Comparison of ENCODE assay signal across 14 cellular contexts in genomic region chr10:125857185-125857760, GRCh38. TPM values are rescaled to one million over a fixed set of nuclear protein-coding genes. Genes with fewer than 3 reads are reported as not detected.
DNase-seq lines count a peak whose midpoint lies in the region; ATAC-seq and TF ChIP-seq lines count a peak whose summit lies in the region.
"Had no signal": no experiment of that assay in that cellular context is flagged by ENCODE, and none has a peak within 500 bp of the region (broad histone marks: within the 10 kb centered on the region; RNA-seq: fewer than 3 reads in every experiment).

No MANE protein-coding gene starts in this region.

- H3K36me3 Mint-ChIP-seq in mesothelial cell of epicardium (peaks cover 16% of the 10 kb centered on the region), natural killer cell (peaks cover 5% of the 10 kb centered on the region)

- no peak for ATAC-seq in GM18858 (IDR thresholded peaks at IDR 0.05; ENCODE audit: unreplicated experiment)
- no peak for ATAC-seq in psoas muscle
- no peak for ATAC-seq in natural killer cell
- ATAC-seq: HCT116, HepG2 had no signal

- TF ChIP-seq CTCF in mesothelial cell of epicardium (IDR thresholded peaks at IDR 0.05; ENCODE audit: unreplicated experiment) (no peak), psoas muscle (IDR thresholded peaks at IDR 0.05) (no peak), natural killer cell (IDR thresholded peaks at IDR 0.05) (no peak)

- no peak overlapping the region for H3K9ac ChIP-seq in adipocyte (ENCODE audit: low read length)
- H3K9ac ChIP-seq: BLaER1 treated with 17β-estradiol and CSF1 and Interleukin-3, amounts not matched to agents 10 nM and 100 nM had no signal

- no peak overlapping the region for H3K4me3 ChIP-seq in H7 (ENCODE audit: insufficient read depth, low read depth, low read length)
- no peak overlapping the region for H3K4me3 ChIP-seq in adipocyte (ENCODE audit: low read length)
- H3K4me3 ChIP-seq in psoas muscle = no peak overlapping the region
- H3K4me3 ChIP-seq: BLaER1 treated with 17β-estradiol and CSF1 and Interleukin-3, amounts not matched to agents 10 nM and 100 nM had no signal

- WGBS in psoas muscle, 3 donors = 80 to 85% (median 82%) methylated on average over 2 of the region's 2 CpGs

- no peak overlapping the region for H3K27ac ChIP-seq in psoas muscle
- H3K27ac ChIP-seq: BLaER1 treated with 17β-estradiol and CSF1 and Interleukin-3, amounts not matched to agents 10 nM and 100 nM had no signal

- H3K9me3 Mint-ChIP-seq in mesothelial cell of epicardium = no peaks in the 10 kb centered on the region
- no peaks in the 10 kb centered on the region for H3K9me3 Mint-ChIP-seq in natural killer cell
- H3K9me3 Mint-ChIP-seq: CD4-positive, CD25-positive, alpha-beta regulatory T cell had no signal

- H3K4me3 Mint-ChIP-seq in mesothelial cell of epicardium (no peak overlapping the region), natural killer cell (no peak overlapping the region)
- H3K4me3 Mint-ChIP-seq: CD4-positive, CD25-positive, alpha-beta regulatory T cell had no signal

- intact Hi-C loops in psoas muscle (cut with DNase I) (no loop called here), natural killer cell (cut with micrococcal nuclease) (no loop called here)

- H3K9me3 ChIP-seq in adipocyte (ENCODE audit: control insufficient read depth, low read length) (no peaks in the 10 kb centered on the region), psoas muscle (no peaks in the 10 kb centered on the region)
- H3K9me3 ChIP-seq: BLaER1 treated with 17β-estradiol and CSF1 and Interleukin-3, amounts not matched to agents 10 nM and 100 nM had no signal

- H3K27me3 ChIP-seq in H7 (ENCODE audit: control insufficient read depth, insufficient read depth, low read length) (no peaks in the 10 kb centered on the region), adipocyte (replicated peaks; ENCODE audit: control insufficient read depth, insufficient read depth, low read length) (no peaks in the 10 kb centered on the region), psoas muscle (ENCODE audit: insufficient read depth in 3 of 3, low read length in 2 of 3) (no peaks in the 10 kb centered on the region)
- H3K27me3 ChIP-seq: BLaER1 treated with 17β-estradiol and CSF1 and Interleukin-3, amounts not matched to agents 10 nM and 100 nM had no signal

- H3K36me3 ChIP-seq in H7 (replicated peaks; ENCODE audit: control insufficient read depth, insufficient read depth, low read length) (peaks cover 3% of the 10 kb centered on the region), adipocyte (ENCODE audit: control insufficient read depth, insufficient read depth, low read length, severe bottlenecking) (peaks cover 54% of the 10 kb centered on the region), psoas muscle (ENCODE audit: insufficient read depth in 1 of 2, low read depth in 1 of 2) (peaks cover 3 to 79% of the 10 kb centered on the region in 2 donors)

- H3K27me3 Mint-ChIP-seq in mesothelial cell of epicardium (ENCODE audit: low read depth) (no peaks in the 10 kb centered on the region), natural killer cell (ENCODE audit: low read depth in 2 of 2) (no peaks in the 10 kb centered on the region)
- H3K27me3 Mint-ChIP-seq: CD4-positive, CD25-positive, alpha-beta regulatory T cell had no signal

- peak overlapping the region; percentile 47 for H3K27ac Mint-ChIP-seq in mesothelial cell of epicardium
- no peak overlapping the region for H3K27ac Mint-ChIP-seq in natural killer cell
- H3K27ac Mint-ChIP-seq: CD4-positive, CD25-positive, alpha-beta regulatory T cell had no signal

- DNase-seq in EL (peak; percentile 25), H7 (peak; percentile 36), adipocyte (ENCODE audit: low read depth) (peak; percentile 44), mesothelial cell of epicardium (ENCODE audit: low spot score in 2 of 2, unreplicated experiment in 2 of 2) (no peak), psoas muscle (no peak), iPS-NIHi11 (ENCODE audit: low spot score) (no peak), natural killer cell (no peak)
- DNase-seq: ACHN; CD4-positive, CD25-positive, alpha-beta regulatory T cell; DMS53 had no signal

- H3K4me1 ChIP-seq in adipocyte (ENCODE audit: control insufficient read depth, insufficient read depth, low read length) = no peaks in the 10 kb centered on the region
- no peaks in the 10 kb centered on the region for H3K4me1 ChIP-seq in psoas muscle

- H3K4me1 Mint-ChIP-seq in mesothelial cell of epicardium (peaks cover 5% of the 10 kb centered on the region), natural killer cell (no peaks in the 10 kb centered on the region)

RNA-seq across cellular contexts. Expression of gene DHX32, which starts 23.8 kb away (rescaled TPM):
- 43.8 and 44.9 TPM in 2 replicates for total RNA-seq in H7 (2014; rRNA removed; shearing (Covaris generic))
- total RNA-seq in mesothelial cell of epicardium (30.0 to 33.0 TPM (median 31.0 TPM) in 3 replicates), psoas muscle (10 to 100 TPM; 21.5 to 35.2 (median 32.7) TPM), natural killer cell (10 to 100 TPM in 2 of 3 donors, 1 to 10 TPM in 1; 6.9 to 11.9 (median 10.9) TPM)
- polyA plus RNA-seq in psoas muscle = 10 to 100 TPM; 20.2 to 47.7 (median 25.8) TPM

RNA-seq across cellular contexts. Expression of gene BCCIP, which starts 33.9 kb away (rescaled TPM):
- total RNA-seq in H7 (2014; rRNA removed; shearing (Covaris generic)) = 72.6 and 83.6 TPM in 2 replicates
- total RNA-seq in mesothelial cell of epicardium (54.1 to 59.8 TPM (median 58.0 TPM) in 3 replicates), psoas muscle (10 to 100 TPM; 57.6 to 87.6 (median 78.2) TPM), natural killer cell (10 to 100 TPM; 39.3 to 48.2 (median 41.3) TPM)
- 100 to 1,000 TPM; 102 to 235 (median 184) TPM for polyA plus RNA-seq in psoas muscle

RNA-seq across cellular contexts. Expression of gene UROS, which starts 34.2 kb away (rescaled TPM):
- total RNA-seq in H7 (2014; rRNA removed; shearing (Covaris generic)) = 35.6 and 45.3 TPM in 2 replicates
- total RNA-seq in mesothelial cell of epicardium = 63.2 to 65.7 TPM (median 64.0 TPM) in 3 replicates
- 10 to 100 TPM; 47.5 to 73.6 (median 59.0) TPM for total RNA-seq in psoas muscle
- polyA plus RNA-seq in psoas muscle = 10 to 100 TPM; 39.6 to 57.1 (median 52.0) TPM
- total RNA-seq in natural killer cell = 10 to 100 TPM; 29.1 to 42.5 (median 35.2) TPM

RNA-seq across cellular contexts. Expression of gene FANK1, which starts 39.1 kb away (rescaled TPM):
- total RNA-seq in H7 (2014; rRNA removed; shearing (Covaris generic)) = 2.5 and 4.1 TPM in 2 replicates
- total RNA-seq in mesothelial cell of epicardium = 10.1 to 11.0 TPM (median 10.2 TPM) in 3 replicates
- under 1 TPM in 1 of 4 donors, not detected in 3; 0.49 TPM for total RNA-seq in psoas muscle
- polyA plus RNA-seq in psoas muscle = under 1 TPM; 0.23 to 0.31 (median 0.27) TPM
- not detected for total RNA-seq in natural killer cell
- total RNA-seq: HepG2 had no signal

Comparison
In these comparisons a context has a peak if more than half of its experiments do, and no peak if none do; other contexts are left out.
1. DNase-seq: peak in EL (single experiment), H7 (single experiment) and adipocyte (single experiment); none in mesothelial cell of epicardium (0 of 2), psoas muscle (0 of 2), iPS-NIHi11 (single experiment) and natural killer cell (single experiment).